ENCODE assay signal across 1 cellular context in the genomic region with DNA sequence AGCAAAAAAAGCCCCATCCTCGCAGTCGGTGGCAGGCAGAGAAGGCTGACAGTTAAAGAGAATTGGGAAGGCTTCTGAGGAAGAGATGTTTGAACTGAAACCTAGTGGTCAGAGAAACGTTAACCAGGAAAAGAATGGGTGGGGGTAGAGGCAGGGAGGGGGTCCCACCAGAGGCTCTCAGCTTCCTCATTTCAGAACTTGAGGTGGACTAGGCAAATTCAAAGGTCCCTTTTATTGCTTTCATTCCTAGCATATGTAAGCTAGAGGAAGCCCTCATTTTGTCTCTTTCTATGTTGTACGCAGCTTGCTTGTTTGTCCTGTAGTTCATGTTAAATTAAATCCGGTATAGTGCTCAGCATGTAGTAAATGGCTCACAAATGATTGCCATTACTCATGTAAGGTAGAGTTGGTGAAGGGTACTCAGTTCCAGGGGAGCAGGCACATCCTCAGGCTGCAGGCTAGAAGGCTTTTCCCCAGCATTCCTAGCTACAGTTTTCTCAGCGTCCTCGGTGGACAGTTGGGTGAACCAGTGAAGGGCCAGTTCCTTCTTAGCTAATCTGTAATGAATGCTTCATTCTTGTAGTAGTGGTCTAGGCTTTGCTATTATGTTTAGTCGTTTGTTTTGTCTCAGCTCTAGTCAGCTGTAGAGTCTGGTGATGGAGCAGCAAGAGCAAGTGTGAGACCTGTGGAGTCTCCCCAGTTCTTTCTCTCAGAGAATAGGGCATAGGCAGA.
TF ChIP-seq lines count a peak whose summit lies in the region.

No MANE protein-coding gene starts in this region.

TF ChIP-seq in GM12878, 131 proteins besides CTCF, POLR2A, EP300 and RAD21 (continued from another document):
- TF ChIP-seq, protein P1, sequence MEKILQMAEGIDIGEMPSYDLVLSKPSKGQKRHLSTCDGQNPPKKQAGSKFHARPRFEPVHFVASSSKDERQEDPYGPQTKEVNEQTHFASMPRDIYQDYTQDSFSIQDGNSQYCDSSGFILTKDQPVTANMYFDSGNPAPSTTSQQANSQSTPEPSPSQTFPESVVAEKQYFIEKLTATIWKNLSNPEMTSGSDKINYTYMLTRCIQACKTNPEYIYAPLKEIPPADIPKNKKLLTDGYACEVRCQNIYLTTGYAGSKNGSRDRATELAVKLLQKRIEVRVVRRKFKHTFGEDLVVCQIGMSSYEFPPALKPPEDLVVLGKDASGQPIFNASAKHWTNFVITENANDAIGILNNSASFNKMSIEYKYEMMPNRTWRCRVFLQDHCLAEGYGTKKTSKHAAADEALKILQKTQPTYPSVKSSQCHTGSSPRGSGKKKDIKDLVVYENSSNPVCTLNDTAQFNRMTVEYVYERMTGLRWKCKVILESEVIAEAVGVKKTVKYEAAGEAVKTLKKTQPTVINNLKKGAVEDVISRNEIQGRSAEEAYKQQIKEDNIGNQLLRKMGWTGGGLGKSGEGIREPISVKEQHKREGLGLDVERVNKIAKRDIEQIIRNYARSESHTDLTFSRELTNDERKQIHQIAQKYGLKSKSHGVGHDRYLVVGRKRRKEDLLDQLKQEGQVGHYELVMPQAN (conservative IDR thresholded peaks at IDR 0.05) = no peak
- TF ChIP-seq SMAD5 (IDR thresholded peaks at IDR 0.05; ENCODE audit: low read depth) (no peak), MTA2 (IDR thresholded peaks at IDR 0.05; ENCODE audit: low read depth) (peak; percentile 59), BHLHE40 (IDR thresholded peaks at IDR 0.05; ENCODE audit: borderline replicate concordance in 1 of 2, low read depth in 2 of 2, low read length in 1 of 2) (0 out of 4 replicates have a peak, but pooled peaks of 1 of the 2 experiments have one; percentile 2), TAF1 (IDR thresholded peaks at IDR 0.05; ENCODE audit: borderline replicate concordance, low read depth, low read length) (0 out of 2 replicates have a peak, but pooled peaks have one; percentile 21), RELA (IDR thresholded peaks at IDR 0.05; ENCODE audit: borderline replicate concordance, partially characterized antibody) (peak; percentile 35), CREB1 (IDR thresholded peaks at IDR 0.05; ENCODE audit: low read depth) (0 out of 2 replicates have a peak, but pooled peaks have one; percentile 11), MXI1 (IDR thresholded peaks at IDR 0.05; ENCODE audit: low read depth, low read length) (0 out of 2 replicates have a peak, but pooled peaks have one; percentile 23), IRF4 (IDR thresholded peaks at IDR 0.05; ENCODE audit: low read depth, low read length) (0 out of 2 replicates have a peak, but pooled peaks have one; percentile 45), DPF2 (IDR thresholded peaks at IDR 0.05) (peak; percentile 66; the same call in 1 of the 2 replicates), PAX8 (IDR thresholded peaks at IDR 0.05) (no peak), NFIC (IDR thresholded peaks at IDR 0.05; ENCODE audit: low read depth, low read length) (peak; percentile 81), RUNX3 (IDR thresholded peaks at IDR 0.05; ENCODE audit: low read length) (peak; percentile 87), YY1 (IDR thresholded peaks at IDR 0.05; ENCODE audit: low read depth, low read length) (peak; percentile 40; the same call in 1 of the 2 replicates), JUND (IDR thresholded peaks at IDR 0.05; ENCODE audit: low read depth, low read length) (no peak), POU2F2 (IDR thresholded peaks at IDR 0.05; ENCODE audit: borderline replicate concordance, low read depth, low read length) (peak; percentile 73; the same call in 2 of the 3 replicates), JUNB (IDR thresholded peaks at IDR 0.05) (peak; percentile 55; the same call in 1 of the 2 replicates), MYB (IDR thresholded peaks at IDR 0.05; ENCODE audit: borderline replicate concordance, low read depth, low read length) (0 out of 2 replicates have a peak, but pooled peaks have one; percentile 44), SIN3A (IDR thresholded peaks at IDR 0.05; ENCODE audit: low read depth, low read length) (no peak), ZNF217 (IDR thresholded peaks at IDR 0.05) (peak; percentile 40; the same call in 1 of the 2 replicates), SMARCA5 (IDR thresholded peaks at IDR 0.05) (peak; percentile 78; the same call in 1 of the 2 replicates), BRCA1 (IDR thresholded peaks at IDR 0.05; ENCODE audit: low read depth, low read length) (no peak)
- TF ChIP-seq, protein P2, sequence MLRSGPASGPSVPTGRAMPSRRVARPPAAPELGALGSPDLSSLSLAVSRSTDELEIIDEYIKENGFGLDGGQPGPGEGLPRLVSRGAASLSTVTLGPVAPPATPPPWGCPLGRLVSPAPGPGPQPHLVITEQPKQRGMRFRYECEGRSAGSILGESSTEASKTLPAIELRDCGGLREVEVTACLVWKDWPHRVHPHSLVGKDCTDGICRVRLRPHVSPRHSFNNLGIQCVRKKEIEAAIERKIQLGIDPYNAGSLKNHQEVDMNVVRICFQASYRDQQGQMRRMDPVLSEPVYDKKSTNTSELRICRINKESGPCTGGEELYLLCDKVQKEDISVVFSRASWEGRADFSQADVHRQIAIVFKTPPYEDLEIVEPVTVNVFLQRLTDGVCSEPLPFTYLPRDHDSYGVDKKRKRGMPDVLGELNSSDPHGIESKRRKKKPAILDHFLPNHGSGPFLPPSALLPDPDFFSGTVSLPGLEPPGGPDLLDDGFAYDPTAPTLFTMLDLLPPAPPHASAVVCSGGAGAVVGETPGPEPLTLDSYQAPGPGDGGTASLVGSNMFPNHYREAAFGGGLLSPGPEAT (IDR thresholded peaks at IDR 0.05; ENCODE audit: low read depth) = peak; percentile 66; the same call in 1 of the 2 replicates
- TF ChIP-seq, protein P3, sequence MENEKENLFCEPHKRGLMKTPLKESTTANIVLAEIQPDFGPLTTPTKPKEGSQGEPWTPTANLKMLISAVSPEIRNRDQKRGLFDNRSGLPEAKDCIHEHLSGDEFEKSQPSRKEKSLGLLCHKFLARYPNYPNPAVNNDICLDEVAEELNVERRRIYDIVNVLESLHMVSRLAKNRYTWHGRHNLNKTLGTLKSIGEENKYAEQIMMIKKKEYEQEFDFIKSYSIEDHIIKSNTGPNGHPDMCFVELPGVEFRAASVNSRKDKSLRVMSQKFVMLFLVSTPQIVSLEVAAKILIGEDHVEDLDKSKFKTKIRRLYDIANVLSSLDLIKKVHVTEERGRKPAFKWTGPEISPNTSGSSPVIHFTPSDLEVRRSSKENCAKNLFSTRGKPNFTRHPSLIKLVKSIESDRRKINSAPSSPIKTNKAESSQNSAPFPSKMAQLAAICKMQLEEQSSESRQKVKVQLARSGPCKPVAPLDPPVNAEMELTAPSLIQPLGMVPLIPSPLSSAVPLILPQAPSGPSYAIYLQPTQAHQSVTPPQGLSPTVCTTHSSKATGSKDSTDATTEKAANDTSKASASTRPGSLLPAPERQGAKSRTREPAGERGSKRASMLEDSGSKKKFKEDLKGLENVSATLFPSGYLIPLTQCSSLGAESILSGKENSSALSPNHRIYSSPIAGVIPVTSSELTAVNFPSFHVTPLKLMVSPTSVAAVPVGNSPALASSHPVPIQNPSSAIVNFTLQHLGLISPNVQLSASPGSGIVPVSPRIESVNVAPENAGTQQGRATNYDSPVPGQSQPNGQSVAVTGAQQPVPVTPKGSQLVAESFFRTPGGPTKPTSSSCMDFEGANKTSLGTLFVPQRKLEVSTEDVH (IDR thresholded peaks at IDR 0.05; ENCODE audit: low read depth, partially characterized antibody) = no peak
- TF ChIP-seq, protein P4, sequence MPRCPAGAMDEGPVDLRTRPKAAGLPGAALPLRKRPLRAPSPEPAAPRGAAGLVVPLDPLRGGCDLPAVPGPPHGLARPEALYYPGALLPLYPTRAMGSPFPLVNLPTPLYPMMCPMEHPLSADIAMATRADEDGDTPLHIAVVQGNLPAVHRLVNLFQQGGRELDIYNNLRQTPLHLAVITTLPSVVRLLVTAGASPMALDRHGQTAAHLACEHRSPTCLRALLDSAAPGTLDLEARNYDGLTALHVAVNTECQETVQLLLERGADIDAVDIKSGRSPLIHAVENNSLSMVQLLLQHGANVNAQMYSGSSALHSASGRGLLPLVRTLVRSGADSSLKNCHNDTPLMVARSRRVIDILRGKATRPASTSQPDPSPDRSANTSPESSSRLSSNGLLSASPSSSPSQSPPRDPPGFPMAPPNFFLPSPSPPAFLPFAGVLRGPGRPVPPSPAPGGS (IDR thresholded peaks at IDR 0.05; ENCODE audit: borderline replicate concordance, insufficient read depth, low read depth, low read length, poor library complexity, severe bottlenecking) = no peak
- TF ChIP-seq, protein P5, sequence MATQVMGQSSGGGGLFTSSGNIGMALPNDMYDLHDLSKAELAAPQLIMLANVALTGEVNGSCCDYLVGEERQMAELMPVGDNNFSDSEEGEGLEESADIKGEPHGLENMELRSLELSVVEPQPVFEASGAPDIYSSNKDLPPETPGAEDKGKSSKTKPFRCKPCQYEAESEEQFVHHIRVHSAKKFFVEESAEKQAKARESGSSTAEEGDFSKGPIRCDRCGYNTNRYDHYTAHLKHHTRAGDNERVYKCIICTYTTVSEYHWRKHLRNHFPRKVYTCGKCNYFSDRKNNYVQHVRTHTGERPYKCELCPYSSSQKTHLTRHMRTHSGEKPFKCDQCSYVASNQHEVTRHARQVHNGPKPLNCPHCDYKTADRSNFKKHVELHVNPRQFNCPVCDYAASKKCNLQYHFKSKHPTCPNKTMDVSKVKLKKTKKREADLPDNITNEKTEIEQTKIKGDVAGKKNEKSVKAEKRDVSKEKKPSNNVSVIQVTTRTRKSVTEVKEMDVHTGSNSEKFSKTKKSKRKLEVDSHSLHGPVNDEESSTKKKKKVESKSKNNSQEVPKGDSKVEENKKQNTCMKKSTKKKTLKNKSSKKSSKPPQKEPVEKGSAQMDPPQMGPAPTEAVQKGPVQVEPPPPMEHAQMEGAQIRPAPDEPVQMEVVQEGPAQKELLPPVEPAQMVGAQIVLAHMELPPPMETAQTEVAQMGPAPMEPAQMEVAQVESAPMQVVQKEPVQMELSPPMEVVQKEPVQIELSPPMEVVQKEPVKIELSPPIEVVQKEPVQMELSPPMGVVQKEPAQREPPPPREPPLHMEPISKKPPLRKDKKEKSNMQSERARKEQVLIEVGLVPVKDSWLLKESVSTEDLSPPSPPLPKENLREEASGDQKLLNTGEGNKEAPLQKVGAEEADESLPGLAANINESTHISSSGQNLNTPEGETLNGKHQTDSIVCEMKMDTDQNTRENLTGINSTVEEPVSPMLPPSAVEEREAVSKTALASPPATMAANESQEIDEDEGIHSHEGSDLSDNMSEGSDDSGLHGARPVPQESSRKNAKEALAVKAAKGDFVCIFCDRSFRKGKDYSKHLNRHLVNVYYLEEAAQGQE (IDR thresholded peaks at IDR 0.05; ENCODE audit: low read depth, low read length) = no peak
- TF ChIP-seq, protein P6, sequence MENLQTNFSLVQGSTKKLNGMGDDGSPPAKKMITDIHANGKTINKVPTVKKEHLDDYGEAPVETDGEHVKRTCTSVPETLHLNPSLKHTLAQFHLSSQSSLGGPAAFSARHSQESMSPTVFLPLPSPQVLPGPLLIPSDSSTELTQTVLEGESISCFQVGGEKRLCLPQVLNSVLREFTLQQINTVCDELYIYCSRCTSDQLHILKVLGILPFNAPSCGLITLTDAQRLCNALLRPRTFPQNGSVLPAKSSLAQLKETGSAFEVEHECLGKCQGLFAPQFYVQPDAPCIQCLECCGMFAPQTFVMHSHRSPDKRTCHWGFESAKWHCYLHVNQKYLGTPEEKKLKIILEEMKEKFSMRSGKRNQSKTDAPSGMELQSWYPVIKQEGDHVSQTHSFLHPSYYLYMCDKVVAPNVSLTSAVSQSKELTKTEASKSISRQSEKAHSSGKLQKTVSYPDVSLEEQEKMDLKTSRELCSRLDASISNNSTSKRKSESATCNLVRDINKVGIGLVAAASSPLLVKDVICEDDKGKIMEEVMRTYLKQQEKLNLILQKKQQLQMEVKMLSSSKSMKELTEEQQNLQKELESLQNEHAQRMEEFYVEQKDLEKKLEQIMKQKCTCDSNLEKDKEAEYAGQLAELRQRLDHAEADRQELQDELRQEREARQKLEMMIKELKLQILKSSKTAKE (IDR thresholded peaks at IDR 0.05; ENCODE audit: low read depth, poor library complexity, severe bottlenecking) = peak; percentile 66
- TF ChIP-seq, protein P7, sequence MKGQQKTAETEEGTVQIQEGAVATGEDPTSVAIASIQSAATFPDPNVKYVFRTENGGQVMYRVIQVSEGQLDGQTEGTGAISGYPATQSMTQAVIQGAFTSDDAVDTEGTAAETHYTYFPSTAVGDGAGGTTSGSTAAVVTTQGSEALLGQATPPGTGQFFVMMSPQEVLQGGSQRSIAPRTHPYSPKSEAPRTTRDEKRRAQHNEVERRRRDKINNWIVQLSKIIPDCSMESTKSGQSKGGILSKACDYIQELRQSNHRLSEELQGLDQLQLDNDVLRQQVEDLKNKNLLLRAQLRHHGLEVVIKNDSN (IDR thresholded peaks at IDR 0.05; ENCODE audit: borderline replicate concordance, extremely low read length, insufficient read depth, low read depth, low read length) = no peak
- TF ChIP-seq, protein P8, sequence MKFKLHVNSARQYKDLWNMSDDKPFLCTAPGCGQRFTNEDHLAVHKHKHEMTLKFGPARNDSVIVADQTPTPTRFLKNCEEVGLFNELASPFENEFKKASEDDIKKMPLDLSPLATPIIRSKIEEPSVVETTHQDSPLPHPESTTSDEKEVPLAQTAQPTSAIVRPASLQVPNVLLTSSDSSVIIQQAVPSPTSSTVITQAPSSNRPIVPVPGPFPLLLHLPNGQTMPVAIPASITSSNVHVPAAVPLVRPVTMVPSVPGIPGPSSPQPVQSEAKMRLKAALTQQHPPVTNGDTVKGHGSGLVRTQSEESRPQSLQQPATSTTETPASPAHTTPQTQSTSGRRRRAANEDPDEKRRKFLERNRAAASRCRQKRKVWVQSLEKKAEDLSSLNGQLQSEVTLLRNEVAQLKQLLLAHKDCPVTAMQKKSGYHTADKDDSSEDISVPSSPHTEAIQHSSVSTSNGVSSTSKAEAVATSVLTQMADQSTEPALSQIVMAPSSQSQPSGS (IDR thresholded peaks at IDR 0.05; ENCODE audit: low read length) = 0 out of 2 replicates have a peak, but pooled peaks have one; percentile 29
